ENCODE assay signal across 22 cellular contexts in genomic region chr13:110700186-110700585, GRCh38.
"Had no signal": no experiment of that assay in that cellular context is flagged by ENCODE, and none has a peak within 500 bp of the region (broad histone marks: within the 10 kb centered on the region; RNA-seq: fewer than 3 reads in every experiment).

No MANE protein-coding gene starts in this region.

- H3K27me3 ChIP-seq: esophagus muscularis mucosa, gastrocnemius medialis, heart right ventricle, neural progenitor cell, pancreas, right lobe of liver, stomach, transverse colon had no signal

- DNase-seq: effector memory CD8-positive, alpha-beta T cell; gastrocnemius medialis; heart right ventricle; islet precursor cell; mammary epithelial cell; mucosa of descending colon; naive thymus-derived CD8-positive, alpha-beta T cell; occipital lobe; retina; right lobe of liver; stimulated activated CD4-positive, alpha-beta T cell treated with anti-CD3 and anti-CD28 coated beads, Interleukin-2, amount 100 ng/mL, for 24 hours; stimulated activated naive CD4-positive, alpha-beta T cell; stomach; substantia nigra; transverse colon had no signal

- H3K4me3 Mint-ChIP-seq: effector memory CD8-positive, alpha-beta T cell; naive thymus-derived CD8-positive, alpha-beta T cell; neural progenitor cell had no signal

- ATAC-seq: effector memory CD8-positive, alpha-beta T cell; gastrocnemius medialis; heart right ventricle; left lobe of liver; mucosa of descending colon; naive thymus-derived CD8-positive, alpha-beta T cell; pancreas had no signal

- H3K4me2 ChIP-seq: neural progenitor cell had no signal

- H2AFZ ChIP-seq: neural progenitor cell had no signal

- H3K27ac Mint-ChIP-seq: neural progenitor cell had no signal

- H3K9me3 ChIP-seq: esophagus muscularis mucosa, gastrocnemius medialis, heart right ventricle, mucosa of descending colon, pancreas, prostate gland, right lobe of liver, stomach, thoracic aorta, transverse colon had no signal

- H3K9me3 Mint-ChIP-seq: effector memory CD8-positive, alpha-beta T cell; naive thymus-derived CD8-positive, alpha-beta T cell; neural progenitor cell had no signal

- H3K27me3 Mint-ChIP-seq: effector memory CD8-positive, alpha-beta T cell; naive thymus-derived CD8-positive, alpha-beta T cell had no signal

- H3K27ac ChIP-seq: epithelial cell of prostate, esophagus muscularis mucosa, neural progenitor cell, pancreas, prostate gland, right lobe of liver, stomach, thoracic aorta, transverse colon had no signal

- H3K4me3 ChIP-seq: esophagus muscularis mucosa, gastrocnemius medialis, heart right ventricle, mucosa of descending colon, neural progenitor cell, pancreas, prostate gland, right lobe of liver, stomach, thoracic aorta, transverse colon had no signal

- H3K36me3 ChIP-seq: prostate gland had no signal
